ENCODE assay signal across 14 cellular contexts in the genomic region with DNA sequence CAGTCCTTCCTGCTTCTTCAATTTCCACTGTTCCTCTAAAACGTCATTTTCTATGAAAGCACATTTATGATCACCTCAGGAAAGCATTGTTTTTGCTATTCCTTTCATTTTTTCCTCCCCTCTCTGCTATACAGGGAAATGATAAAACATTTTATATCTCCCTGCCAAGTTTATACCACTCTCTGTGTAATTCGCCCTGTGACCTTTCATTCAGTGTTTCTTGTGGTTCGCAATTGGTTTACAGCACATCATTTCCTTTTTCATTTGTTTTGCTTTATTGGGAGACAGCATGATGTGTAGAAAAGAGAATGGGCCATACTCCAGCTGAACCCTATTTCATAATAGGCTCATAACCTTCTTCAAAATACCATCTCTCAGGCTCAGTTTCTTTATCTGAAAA.
DNase-seq lines count a peak whose midpoint lies in the region; ATAC-seq and TF ChIP-seq lines count a peak whose summit lies in the region.
"Had no signal": no experiment of that assay in that cellular context is flagged by ENCODE, and none has a peak within 500 bp of the region (broad histone marks: within the 10 kb centered on the region; RNA-seq: fewer than 3 reads in every experiment).

No MANE protein-coding gene starts in this region.

- peak; percentile 29 for DNase-seq in A172 (ENCODE audit: low spot score)
- DNase-seq in HT1080 (ENCODE audit: low read depth): peak; percentile 63
- peak; percentile 66 for DNase-seq in brain microvascular endothelial cell
- DNase-seq in left lobe of liver (ENCODE audit: low spot score): no peak
- no peak for DNase-seq in stimulated activated naive B cell treated with anti-CD40 and anti-IgM and Interleukin-4, amounts not matched to agents 10 μg/mL and 1 μg/mL and 100 μg/mL, for 72 hours
- no peak for DNase-seq in posterior cingulate gyrus
- DNase-seq in activated T-cell treated with anti-CD3 and anti-CD28 coated beads, Interleukin-2, amount 50 U/mL, for 24 hours: no peak
- DNase-seq: activated CD4-positive, alpha-beta T cell treated with anti-CD3 and anti-CD28 coated beads for 36 hours; DMS53; endodermal cell; nephron progenitor cell had no signal

- no peak for TF ChIP-seq CTCF in brain microvascular endothelial cell (IDR thresholded peaks at IDR 0.05; ENCODE audit: low read depth, low read length, missing control alignments)

- H3K36me3 ChIP-seq in brain microvascular endothelial cell (replicated peaks): no peaks in the 10 kb centered on the region
- H3K36me3 ChIP-seq: tibial nerve had no signal

- in situ Hi-C loops in brain microvascular endothelial cell (cut with HindIII; ENCODE audit: low pct_ligation_motif_present, low sequenced_read_pairs): no loop called here

- H3K4me3 Mint-ChIP-seq in stimulated activated naive B cell treated with anti-CD40 and anti-IgM and Interleukin-4, amounts not matched to agents 10 μg/mL and 1 μg/mL and 100 μg/mL, for 72 hours: no peak overlapping the region
- H3K4me3 Mint-ChIP-seq in activated T-cell treated with anti-CD3 and anti-CD28 coated beads, Interleukin-2, amount 50 U/mL, for 24 hours: no peak overlapping the region
- H3K4me3 Mint-ChIP-seq: activated CD4-positive, alpha-beta T cell treated with anti-CD3 and anti-CD28 coated beads for 36 hours; B cell; endodermal cell; nephron progenitor cell had no signal

- H3K36me3 Mint-ChIP-seq in stimulated activated naive B cell treated with anti-CD40 and anti-IgM and Interleukin-4, amounts not matched to agents 10 μg/mL and 1 μg/mL and 100 μg/mL, for 72 hours: no peaks in the 10 kb centered on the region
- H3K36me3 Mint-ChIP-seq in activated T-cell treated with anti-CD3 and anti-CD28 coated beads, Interleukin-2, amount 50 U/mL, for 24 hours (ENCODE audit: low read depth): no peaks in the 10 kb centered on the region

- H3K27ac Mint-ChIP-seq in stimulated activated naive B cell treated with anti-CD40 and anti-IgM and Interleukin-4, amounts not matched to agents 10 μg/mL and 1 μg/mL and 100 μg/mL, for 72 hours: no peak overlapping the region
- H3K27ac Mint-ChIP-seq in activated T-cell treated with anti-CD3 and anti-CD28 coated beads, Interleukin-2, amount 50 U/mL, for 24 hours: no peak overlapping the region
- H3K27ac Mint-ChIP-seq: activated CD4-positive, alpha-beta T cell treated with anti-CD3 and anti-CD28 coated beads for 36 hours; B cell; nephron progenitor cell had no signal

- H3K9me3 Mint-ChIP-seq in stimulated activated naive B cell treated with anti-CD40 and anti-IgM and Interleukin-4, amounts not matched to agents 10 μg/mL and 1 μg/mL and 100 μg/mL, for 72 hours: peaks cover 0 to 1% of the 10 kb centered on the region in 2 donors
- no peaks in the 10 kb centered on the region for H3K9me3 Mint-ChIP-seq in activated T-cell treated with anti-CD3 and anti-CD28 coated beads, Interleukin-2, amount 50 U/mL, for 24 hours
- H3K9me3 Mint-ChIP-seq: endodermal cell, nephron progenitor cell had no signal

- H3K4me3 ChIP-seq in brain microvascular endothelial cell (ENCODE audit: low read depth, low read length): no peak overlapping the region
- H3K4me3 ChIP-seq: tibial nerve had no signal

- H3K4me1 Mint-ChIP-seq in stimulated activated naive B cell treated with anti-CD40 and anti-IgM and Interleukin-4, amounts not matched to agents 10 μg/mL and 1 μg/mL and 100 μg/mL, for 72 hours: no peaks in the 10 kb centered on the region
- peaks cover 8% of the 10 kb centered on the region for H3K4me1 Mint-ChIP-seq in activated T-cell treated with anti-CD3 and anti-CD28 coated beads, Interleukin-2, amount 50 U/mL, for 24 hours (ENCODE audit: low read depth)
- H3K4me1 Mint-ChIP-seq: B cell had no signal

- H3K27ac ChIP-seq in brain microvascular endothelial cell: peak overlapping the region; percentile 76
- H3K27ac ChIP-seq: tibial nerve had no signal

- peaks cover 11 to 23% of the 10 kb centered on the region in 2 donors for H3K27me3 Mint-ChIP-seq in stimulated activated naive B cell treated with anti-CD40 and anti-IgM and Interleukin-4, amounts not matched to agents 10 μg/mL and 1 μg/mL and 100 μg/mL, for 72 hours
- peaks cover 8% of the 10 kb centered on the region for H3K27me3 Mint-ChIP-seq in activated T-cell treated with anti-CD3 and anti-CD28 coated beads, Interleukin-2, amount 50 U/mL, for 24 hours

- H3K27me3 ChIP-seq in brain microvascular endothelial cell (replicated peaks): no peaks in the 10 kb centered on the region
- H3K27me3 ChIP-seq: tibial nerve had no signal

- ATAC-seq in left lobe of liver (peak; percentile 68), HG03520 (IDR thresholded peaks at IDR 0.05; ENCODE audit: unreplicated experiment) (no peak)
- no peak for ATAC-seq in stimulated activated naive B cell treated with anti-CD40 and anti-IgM and Interleukin-4, amounts not matched to agents 10 μg/mL and 1 μg/mL and 100 μg/mL, for 72 hours (replicated peaks)
- ATAC-seq: activated CD4-positive, alpha-beta T cell treated with anti-CD3 and anti-CD28 coated beads for 36 hours had no signal

- intact Hi-C loops in posterior cingulate gyrus (cut with DNase I): no loop called here

Comparison
In these comparisons a context has a peak if more than half of its experiments do, and no peak if none do; other contexts are left out.
1. DNase-seq: peak in A172 (single experiment), HT1080 (single experiment) and brain microvascular endothelial cell (single experiment); none in left lobe of liver (single experiment), stimulated activated naive B cell treated with anti-CD40 and anti-IgM and Interleukin-4, amounts not matched to agents 10 μg/mL and 1 μg/mL and 100 μg/mL, for 72 hours (single experiment), posterior cingulate gyrus (0 of 10) and activated T-cell treated with anti-CD3 and anti-CD28 coated beads, Interleukin-2, amount 50 U/mL, for 24 hours (single experiment).